8 cellular contexts compared by ENCODE assay signal in the genomic region with DNA sequence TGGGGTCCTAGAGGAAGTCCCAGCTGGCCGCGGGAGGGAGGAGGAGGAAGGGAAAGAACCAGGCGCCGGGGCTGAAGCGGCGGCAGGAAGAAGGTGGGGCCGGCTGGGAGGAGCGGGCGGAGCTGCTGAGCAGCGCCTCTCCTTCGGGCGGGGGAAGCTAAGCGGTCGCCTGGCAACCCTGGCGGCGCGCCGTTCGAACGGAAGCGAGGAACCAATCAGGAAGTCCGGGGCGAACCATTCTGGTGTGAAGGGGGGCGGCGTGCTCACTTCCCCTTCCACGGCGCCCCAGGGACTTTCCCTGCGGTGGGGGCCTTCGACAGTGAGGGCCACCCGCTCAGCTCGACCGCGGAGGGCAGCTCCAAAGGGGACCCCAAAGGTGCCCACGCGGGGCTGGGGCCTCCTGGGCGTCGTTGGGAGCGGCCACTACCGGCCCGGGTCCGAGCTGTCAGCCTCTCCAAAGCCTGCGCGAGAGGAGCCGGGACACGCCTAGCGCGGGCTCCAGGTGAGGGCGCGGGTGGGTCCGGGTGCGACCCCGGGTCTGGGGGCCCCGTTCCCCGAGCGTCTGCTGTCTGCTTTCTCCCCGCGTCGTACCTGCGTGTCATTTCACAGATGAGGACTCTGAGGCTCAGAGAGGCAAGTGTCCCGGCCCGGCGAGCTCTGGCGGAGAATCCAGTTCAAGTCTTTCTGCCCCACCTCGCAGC.
DNase-seq lines count a peak whose midpoint lies in the region; ATAC-seq lines count a peak whose summit lies in the region.

FAM110A (plus strand) TSS at position 266 of the 701 bp plus-strand sequence. CDS start 11,090 bp downstream, outside the sequence.

- ATAC-seq in GM19043 (IDR thresholded peaks at IDR 0.05; ENCODE audit: low read depth, unreplicated experiment) = peak; percentile 96
- ATAC-seq in HG03354 (IDR thresholded peaks at IDR 0.05; ENCODE audit: poor library complexity, severe bottlenecking, unreplicated experiment) = peak; percentile 96

- DNase-seq in AML-193 (lab: John Stamatoyannopoulos, UW) = peak; percentile 84 to 95
- DNase-seq in NCI-H446 (lab: John Stamatoyannopoulos, UW) = peak; percentile 79 to 92
- DNase-seq in activated CD4-positive, CD25-positive, alpha-beta regulatory T cell treated with anti-CD3 and anti-CD28 coated beads, Interleukin-2, amount 50 U/mL, for 16 hours (ENCODE audit: low read depth, low spot score) = peak; percentile 89
- DNase-seq in central memory CD4-positive, alpha-beta T cell = peak; percentile 94
- DNase-seq in iris pigment epithelial cell (ENCODE audit: low read depth) = peak; percentile 96
- peak; percentile 87 to 90 for DNase-seq in stimulated activated CD4-positive, alpha-beta T cell treated with anti-CD3 and anti-CD28 coated beads, Interleukin-12 subunit alpha, Interleukin-12 subunit beta, amount 100 ng/mL, for 24 hours (ENCODE audit: low read depth in 2 of 2)

Comparison
In these comparisons a context has a peak if more than half of its experiments do, and no peak if none do; other contexts are left out.
1. Peak in every context shown above with its lines: DNase-seq and ATAC-seq.